Comparison of ENCODE assay signal across 1 cellular context in genomic region chr15:51796777-51797474, GRCh38.
TF ChIP-seq lines count a peak whose summit lies in the region.

No MANE protein-coding gene starts in this region.

TF ChIP-seq in IMR-90, 13 proteins besides CTCF, POLR2A, EP300 and RAD21 (continued from another document):
- TF ChIP-seq ELK1 (IDR thresholded peaks at IDR 0.05; ENCODE audit: borderline replicate concordance, low read depth, low read length) (no peak), CHD1 (IDR thresholded peaks at IDR 0.05; ENCODE audit: low read depth, low read length) (no peak)
